ENCODE assay signal across 15 cellular contexts in genomic region chr1:229364216-229365065, GRCh38. TPM values are rescaled to one million over a fixed set of nuclear protein-coding genes. Genes with fewer than 3 reads are reported as not detected.
DNase-seq lines count a peak whose midpoint lies in the region; FAIRE-seq and TF ChIP-seq lines count a peak whose summit lies in the region.
"Had no signal": no experiment of that assay in that cellular context is flagged by ENCODE, and none has a peak within 500 bp of the region (broad histone marks: within the 10 kb centered on the region; RNA-seq: fewer than 3 reads in every experiment).

No MANE protein-coding gene starts in this region.

- no peak overlapping the region for H3K27ac Mint-ChIP-seq in astrocyte (ENCODE audit: unreplicated experiment)

- H4K91ac ChIP-seq in neuronal stem cell (ENCODE audit: low read depth, low read length, poor library complexity) = no peak overlapping the region

- DNase-seq in MG63 (peak; percentile 34), astrocyte (ENCODE audit: low read depth) (no peak), neuronal stem cell (ENCODE audit: low spot score) (no peak), NCI-H524 (lab: John Stamatoyannopoulos, UW) (no peak)
- DNase-seq in stimulated activated CD4-positive, alpha-beta T cell treated with anti-CD3 and anti-CD28 coated beads, Interleukin-4, amount 100 ng/mL, for 1 hour = no peak
- no peak for DNase-seq in stimulated activated CD4-positive, alpha-beta T cell treated with anti-CD3 and anti-CD28 coated beads, Interleukin-12 subunit alpha, Interleukin-12 subunit beta, amount 100 ng/mL, for 4 hours
- DNase-seq: COR-L47, H7, NCI-H1417 treated with DMSO at 0.1 percent for 48 hours, NCI-H2081, NCI-H524 treated with DMSO at 0.1 percent for 48 hours, SHP77 treated with DMSO at 0.1 percent for 48 hours had no signal

- no peak overlapping the region for H3K18ac ChIP-seq in neuronal stem cell (ENCODE audit: low read length)

- H3K4ac ChIP-seq in neuronal stem cell (ENCODE audit: low read length) = no peak overlapping the region

- H3K36me3 ChIP-seq in BLaER1 treated with 17β-estradiol and CSF1 and Interleukin-3, amounts not matched to agents 10 nM and 100 nM = no peaks in the 10 kb centered on the region
- no peaks in the 10 kb centered on the region for H3K36me3 ChIP-seq in MG63
- no peaks in the 10 kb centered on the region for H3K36me3 ChIP-seq in astrocyte (ENCODE audit: insufficient read depth, low read length)
- no peaks in the 10 kb centered on the region for H3K36me3 ChIP-seq in neuronal stem cell (replicated peaks in 1 of 2; ENCODE audit: control insufficient read depth in 2 of 2, insufficient read depth in 2 of 2, low read length in 2 of 2)

- no peak overlapping the region for H3K27ac ChIP-seq in BLaER1 treated with 17β-estradiol and CSF1 and Interleukin-3, amounts not matched to agents 10 nM and 100 nM
- H3K27ac ChIP-seq in astrocyte (ENCODE audit: low read depth, low read length) = no peak overlapping the region
- H3K27ac ChIP-seq in neuronal stem cell (replicated peaks; ENCODE audit: low read length) = no peak overlapping the region
- H3K27ac ChIP-seq: HL-60 had no signal

- H3K4me1 Mint-ChIP-seq in astrocyte (ENCODE audit: low read depth, unreplicated experiment) = no peaks in the 10 kb centered on the region

- H3K4me3 Mint-ChIP-seq in astrocyte (ENCODE audit: unreplicated experiment) = no peak overlapping the region

- H2AFZ ChIP-seq in astrocyte (ENCODE audit: low read depth, low read length) (peak overlapping the region; percentile 52), neuronal stem cell (ENCODE audit: low read length) (no peak overlapping the region)

- H2BK15ac ChIP-seq in neuronal stem cell (ENCODE audit: low read length) = no peak overlapping the region

- no peak overlapping the region for H2BK12ac ChIP-seq in neuronal stem cell (ENCODE audit: low read length)

- WGBS in neuronal stem cell (ENCODE audit: extremely low coverage in 2 of 2, insufficient read length in 2 of 2, insufficient replicate concordance in 1 of 2), 2 donors = no CpG with 5 or more reads among the region's 12 CpGs

- no peaks in the 10 kb centered on the region for H3K9me3 Mint-ChIP-seq in astrocyte (ENCODE audit: unreplicated experiment)

- H3K9me3 ChIP-seq in BLaER1 treated with 17β-estradiol and CSF1 and Interleukin-3, amounts not matched to agents 10 nM and 100 nM (replicated peaks in 1 of 11) = peaks cover 11 to 27% (median 19%) of the 10 kb centered on the region in 11 experiments
- H3K9me3 ChIP-seq in MG63 (no peaks in the 10 kb centered on the region), astrocyte (ENCODE audit: insufficient read depth, low read depth, low read length) (no peaks in the 10 kb centered on the region), neuronal stem cell (replicated peaks in 1 of 2; ENCODE audit: control insufficient read depth in 2 of 2, insufficient read depth in 1 of 2, low read depth in 1 of 2, low read length in 2 of 2) (no peaks in the 10 kb centered on the region)

- peaks cover 24% of the 10 kb centered on the region for H3K27me3 Mint-ChIP-seq in astrocyte (ENCODE audit: low read depth, unreplicated experiment)

- no peak overlapping the region for H2BK120ac ChIP-seq in neuronal stem cell (ENCODE audit: low read depth, low read length)

- H2AK5ac ChIP-seq in neuronal stem cell (ENCODE audit: low read depth, low read length) = no peak overlapping the region

- H3K14ac ChIP-seq in neuronal stem cell (ENCODE audit: low read length) = no peak overlapping the region

- H3K23ac ChIP-seq in neuronal stem cell (ENCODE audit: low read depth, low read length, poor library complexity) = peak overlapping the region; percentile 13

- H3K79me2 ChIP-seq in astrocyte (ENCODE audit: insufficient read depth, low read length) = no peaks in the 10 kb centered on the region

- no peaks in the 10 kb centered on the region for H3K36me3 Mint-ChIP-seq in astrocyte (ENCODE audit: low read depth, unreplicated experiment)

- H3K4me1 ChIP-seq in BLaER1 treated with 17β-estradiol and CSF1 and Interleukin-3, amounts not matched to agents 10 nM and 100 nM = peaks cover 0 to 28% (median 18%) of the 10 kb centered on the region in 10 experiments; a peak in 11 of 20 replicates
- no peaks in the 10 kb centered on the region for H3K4me1 ChIP-seq in astrocyte (ENCODE audit: insufficient read depth, low read length)
- H3K4me1 ChIP-seq in neuronal stem cell (ENCODE audit: control insufficient read depth in 2 of 2, insufficient read depth in 1 of 2, low read depth in 1 of 2, low read length in 2 of 2) = peaks cover 0 to 7% of the 10 kb centered on the region in 2 donors

- no peak overlapping the region for H4K8ac ChIP-seq in neuronal stem cell (ENCODE audit: low read depth, low read length)

- no peak for TF ChIP-seq CTCF in astrocyte (IDR thresholded peaks at IDR 0.05; ENCODE audit: insufficient read depth, low read depth, low read length)

- H3K4me2 ChIP-seq in BLaER1 treated with 17β-estradiol and CSF1 and Interleukin-3, amounts not matched to agents 10 nM and 100 nM = peak overlapping the region in 7 of 11 experiments; percentile 24 to 60 (median 38); a peak in 13 of 22 replicates
- H3K4me2 ChIP-seq in astrocyte (ENCODE audit: low read length) (no peak overlapping the region), neuronal stem cell (ENCODE audit: insufficient read depth, low read length, poor library complexity, severe bottlenecking) (no peak overlapping the region)

- H4K20me1 ChIP-seq in BLaER1 treated with 17β-estradiol and CSF1 and Interleukin-3, amounts not matched to agents 10 nM and 100 nM = no peaks in the 10 kb centered on the region
- H4K20me1 ChIP-seq in astrocyte (ENCODE audit: insufficient read depth, low read length) = no peaks in the 10 kb centered on the region

- H3K27me3 ChIP-seq in BLaER1 treated with 17β-estradiol and CSF1 and Interleukin-3, amounts not matched to agents 10 nM and 100 nM = no peaks in the 10 kb centered on the region
- H3K27me3 ChIP-seq in MG63 (peaks cover 4% of the 10 kb centered on the region; the same call in 1 of the 2 replicates), astrocyte (ENCODE audit: insufficient read depth, low read length) (peaks cover 4% of the 10 kb centered on the region), neuronal stem cell (ENCODE audit: control insufficient read depth in 3 of 3, insufficient read depth in 3 of 3, low read depth in 1 of 3, low read length in 3 of 3) (peaks cover 0 to 15% (median 0%) of the 10 kb centered on the region in 3 experiments)

- H3K79me1 ChIP-seq in neuronal stem cell (ENCODE audit: low read depth, low read length) = no peaks in the 10 kb centered on the region

- H2BK5ac ChIP-seq in neuronal stem cell (ENCODE audit: low read length) = no peak overlapping the region

- no peak overlapping the region for H3K4me3 ChIP-seq in BLaER1 treated with 17β-estradiol and CSF1 and Interleukin-3, amounts not matched to agents 10 nM and 100 nM
- H3K4me3 ChIP-seq in MG63 (no peak overlapping the region), astrocyte (ENCODE audit: insufficient read depth, low read depth, low read length) (no peak overlapping the region), neuronal stem cell (ENCODE audit: low read length in 2 of 2) (no peak overlapping the region)
- H3K4me3 ChIP-seq: K562 had no signal

- H3K9ac ChIP-seq in BLaER1 treated with 17β-estradiol and CSF1 and Interleukin-3, amounts not matched to agents 10 nM and 100 nM = no peak overlapping the region
- no peak overlapping the region for H3K9ac ChIP-seq in astrocyte (ENCODE audit: low read length)
- no peak overlapping the region for H3K9ac ChIP-seq in neuronal stem cell (ENCODE audit: low read depth, low read length, poor library complexity)

- no peak for FAIRE-seq in astrocyte (lab: Jason Lieb, UNC)
- FAIRE-seq: K562 had no signal

RNA-seq across cellular contexts. Expression of gene CCSAP, which starts 21.6 kb away (rescaled TPM):
- total RNA-seq in MG63 (2014; rRNA removed; shearing (Covaris generic); ENCODE audit: low replicate concordance) = 6.1 and 10.3 TPM in 2 replicates
- 7.6 and 8.0 TPM in 2 replicates for total RNA-seq in astrocyte
- polyA plus RNA-seq in neuronal stem cell (2013, experiment 1 of 2) = 9.2 TPM
- 9.5 TPM for polyA plus RNA-seq in neuronal stem cell (2013, experiment 2 of 2)

Comparison
In these comparisons a context has a peak if more than half of its experiments do, and no peak if none do; other contexts are left out.
1. H3K4me2 ChIP-seq: peak in BLaER1 treated with 17β-estradiol and CSF1 and Interleukin-3, amounts not matched to agents 10 nM and 100 nM (7 of 11); none in astrocyte (single experiment) and neuronal stem cell (single experiment).